ENCODE assay signal across 8 cellular contexts in the genomic region with DNA sequence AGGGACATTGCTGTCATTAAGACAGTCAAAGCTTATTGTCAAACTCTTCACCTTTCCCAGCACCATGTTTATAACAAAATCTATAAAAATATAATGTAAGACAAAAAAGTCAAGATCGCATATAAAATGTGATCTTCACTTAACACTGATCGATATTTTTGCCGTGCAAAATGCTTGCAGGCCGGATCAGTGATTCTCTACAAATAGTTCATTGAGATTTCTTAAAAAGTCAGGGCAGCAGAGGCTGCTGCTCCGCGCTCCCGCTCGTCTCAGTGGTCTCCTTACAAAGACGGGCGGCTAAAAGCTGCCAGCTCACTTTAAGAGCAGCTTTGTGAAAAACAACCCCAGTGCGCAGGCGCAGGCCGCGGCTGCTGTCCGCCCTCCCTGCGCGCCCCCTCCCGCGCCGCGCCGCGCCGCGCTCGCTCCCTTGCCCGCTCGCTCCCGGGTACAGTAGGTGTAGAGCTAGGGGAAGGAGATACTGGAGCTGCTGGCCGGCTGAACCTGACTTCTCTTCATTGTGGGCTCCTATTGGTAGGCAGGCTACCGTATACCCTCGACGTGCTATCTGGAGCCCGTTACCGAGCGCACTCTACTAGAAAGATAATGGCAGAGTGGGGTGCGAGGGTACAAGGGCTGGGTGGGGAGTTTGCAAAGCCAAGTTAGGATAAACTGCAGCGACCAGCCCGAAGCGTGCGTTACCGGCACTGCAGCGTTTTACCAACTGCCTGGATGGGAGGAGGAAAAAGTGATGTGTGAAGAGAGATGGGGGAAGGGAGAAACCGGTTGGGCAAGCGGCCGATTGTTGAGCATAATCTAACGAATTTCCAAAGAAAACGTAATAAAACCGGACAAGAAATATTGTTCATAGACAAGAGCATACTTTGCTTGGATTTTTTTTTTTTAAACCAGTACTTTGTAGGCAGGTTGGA. TPM values are rescaled to one million over a fixed set of nuclear protein-coding genes. Genes with fewer than 3 reads are reported as not detected.
DNase-seq lines count a peak whose midpoint lies in the region; ATAC-seq and TF ChIP-seq lines count a peak whose summit lies in the region.

A gene with protein sequence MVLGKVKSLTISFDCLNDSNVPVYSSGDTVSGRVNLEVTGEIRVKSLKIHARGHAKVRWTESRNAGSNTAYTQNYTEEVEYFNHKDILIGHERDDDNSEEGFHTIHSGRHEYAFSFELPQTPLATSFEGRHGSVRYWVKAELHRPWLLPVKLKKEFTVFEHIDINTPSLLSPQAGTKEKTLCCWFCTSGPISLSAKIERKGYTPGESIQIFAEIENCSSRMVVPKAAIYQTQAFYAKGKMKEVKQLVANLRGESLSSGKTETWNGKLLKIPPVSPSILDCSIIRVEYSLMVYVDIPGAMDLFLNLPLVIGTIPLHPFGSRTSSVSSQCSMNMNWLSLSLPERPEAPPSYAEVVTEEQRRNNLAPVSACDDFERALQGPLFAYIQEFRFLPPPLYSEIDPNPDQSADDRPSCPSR (minus strand): TSS at position 291 of the 929 bp plus-strand sequence. CDS start 225 bp downstream, at position 66.

- DNase-seq in AG08396 (ENCODE audit: low spot score), result peak; percentile 93
- peak; percentile 92 for DNase-seq in NCI-H345 treated with DMSO at 0.1 percent for 48 hours (lab: John Stamatoyannopoulos, UW; ENCODE audit: unreplicated experiment)
- DNase-seq in activated CD4-positive, CD25-positive, alpha-beta regulatory T cell (lab: John Stamatoyannopoulos, UW), result peak; percentile 86 to 97 (median 94)
- peak in 60 of 61 donors; percentile 60 to 97 (median 93) for DNase-seq in caudate nucleus (lab: John Stamatoyannopoulos, UW)
- peak; percentile 95 for DNase-seq in inferior parietal cortex (ENCODE audit: extremely low spot score)
- DNase-seq in spleen, result peak; percentile 99

- no peaks in the 10 kb centered on the region for H3K9me3 ChIP-seq in spleen

- H3K27me3 ChIP-seq in spleen (replicated peaks in 1 of 7), result no peaks in the 10 kb centered on the region

- ATAC-seq in HG03175 (IDR thresholded peaks at IDR 0.05; ENCODE audit: unreplicated experiment), result peak; percentile 54

- H3K27ac ChIP-seq in caudate nucleus (ENCODE audit: low read depth, low read length) (peak within 1 kb of the TSS; percentile 100), spleen (peak within 1 kb of the TSS; percentile 93 to 100 (median 99))

- H3K36me3 ChIP-seq in spleen, result peaks cover 0 to 3% (median under 1%) of the 10 kb centered on the region in 6 donors

- intact Hi-C loops in spleen (cut with DNase I; ENCODE audit: low total_unique reads), result loop anchor here (10.0 kb wide), 1 partner anchor 448 kb away; no protein-coding TSS in a partner anchor

- 0 to 1% (median 0%) methylated on average over 38 to 49 of the region's 49 CpGs for whole genome bisulfite sequencing in spleen, 5 donors

- H3K4me1 ChIP-seq in spleen, result peaks cover 8 to 36% (median 23%) of the 10 kb centered on the region in 6 donors

- in situ Hi-C loops in GM18951 (cut with MboI; ENCODE audit: low sequenced_read_pairs, unreplicated experiment), result loop anchor here (10.0 kb wide), 1 partner anchor 158 kb away; no protein-coding TSS in a partner anchor

- TF ChIP-seq POLR2A in GM18951 (IDR thresholded peaks at IDR 0.05; ENCODE audit: extremely low read depth, insufficient read depth, insufficient read length), result peak; percentile 99
- TF ChIP-seq POLR2A in spleen (IDR thresholded peaks at IDR 0.05), result peak; percentile 93 to 100 (median 97)

- peak within 1 kb of the TSS; percentile 47 to 78 (median 62) for H3K4me3 ChIP-seq in spleen

- peak in 3 of 11 experiments; percentile 15 to 43 (median 20) for TF ChIP-seq CTCF in spleen (IDR thresholded peaks at IDR 0.05 in 8 of 11, conservative IDR thresholded peaks at IDR 0.05 in 3 of 11)

RNA-seq across cellular contexts. Expression of the gene that starts here (rescaled TPM):
- total RNA-seq in spleen, result 100 to 1,000 TPM in 1 of 7 donors, 10 to 100 TPM in 6; 32.5 to 124 (median 52.8) TPM
- polyA plus RNA-seq in spleen, result 10 to 100 TPM; 13.7 to 36.2 (median 15.5) TPM

Comparison
In these comparisons a context has a peak if more than half of its experiments do, and no peak if none do; other contexts are left out.
1. Peak in every context shown above with its lines: DNase-seq, ATAC-seq, H3K4me3 ChIP-seq and H3K27ac ChIP-seq.